8 cellular contexts compared by ENCODE assay signal in genomic region chr10:73586583-73586984, GRCh38. TPM values are rescaled to one million over a fixed set of nuclear protein-coding genes. Genes with fewer than 3 reads are reported as not detected.
A peak's percentile ranks its signal among the peaks of the same experiment; 100 is the strongest.
DNase-seq lines count a peak whose midpoint lies in the region; ATAC-seq and TF ChIP-seq lines count a peak whose summit lies in the region.

No MANE protein-coding gene starts in this region.

- H3K4me3 ChIP-seq in NB4 (ENCODE audit: low read depth, low read length), result no peak overlapping the region
- peak overlapping the region; percentile 46 for H3K4me3 ChIP-seq in endodermal cell (ENCODE audit: low read length)
- peak overlapping the region in 1 of 2 donors; percentile 1 for H3K4me3 ChIP-seq in mucosa of rectum (ENCODE audit: low read length in 2 of 2)

- H3K4me1 Mint-ChIP-seq in endodermal cell, result peaks cover 38% of the 10 kb centered on the region
- peaks cover 6% of the 10 kb centered on the region for H3K4me1 Mint-ChIP-seq in activated naive CD8-positive, alpha-beta T cell treated with anti-CD3 and anti-CD28 coated beads, Interleukin-2, amount 50 U/mL, for 24 hours

- in situ Hi-C loops in ACHN (cut with HindIII; ENCODE audit: low pct_ligation_motif_present, low pct_unique_long_range_greater_than_20kb, low sequenced_read_pairs), result no loop called here

- H3K27ac Mint-ChIP-seq in endodermal cell, result no peak overlapping the region
- H3K27ac Mint-ChIP-seq in activated naive CD8-positive, alpha-beta T cell treated with anti-CD3 and anti-CD28 coated beads, Interleukin-2, amount 50 U/mL, for 24 hours, result no peak overlapping the region

- H3K27me3 ChIP-seq in endodermal cell (ENCODE audit: control insufficient read depth, insufficient read depth, low read length, poor library complexity, severe bottlenecking), result no peaks in the 10 kb centered on the region
- H3K27me3 ChIP-seq in mucosa of rectum (ENCODE audit: control insufficient read depth in 2 of 2, insufficient read depth in 2 of 2, low read length in 2 of 2), result no peaks in the 10 kb centered on the region

- no peak for TF ChIP-seq CTCF in NB4 (IDR thresholded peaks at IDR 0.05; ENCODE audit: low read depth, low read length)
- no peak for TF ChIP-seq CTCF in endodermal cell (conservative IDR thresholded peaks at IDR 0.05)

- ATAC-seq in HG03469 (IDR thresholded peaks at IDR 0.05; ENCODE audit: unreplicated experiment), result no peak
- ATAC-seq in activated naive CD8-positive, alpha-beta T cell treated with anti-CD3 and anti-CD28 coated beads, Interleukin-2, amount 50 U/mL, for 24 hours, result no peak

- WGBS in endodermal cell (ENCODE audit: insufficient coverage in 1 of 2, insufficient read length in 1 of 2), 2 experiments, result 86 to 93% methylated on average over 1 of the region's 1 CpG

- H3K36me3 ChIP-seq in endodermal cell (ENCODE audit: control insufficient read depth, insufficient read depth, low read length) (peaks cover 11% of the 10 kb centered on the region), mucosa of rectum (ENCODE audit: control insufficient read depth in 2 of 2, insufficient read depth in 2 of 2, low read length in 2 of 2) (no peaks in the 10 kb centered on the region)

- H3K9ac ChIP-seq in endodermal cell (ENCODE audit: extremely low read depth, low read length, poor library complexity, severe bottlenecking) (no peak overlapping the region), mucosa of rectum (ENCODE audit: low read depth in 1 of 2, low read length in 2 of 2) (peak overlapping the region in 1 of 2 donors; percentile 16)

- no peak for TF ChIP-seq POLR2A in NB4 (IDR thresholded peaks at IDR 0.05; ENCODE audit: extremely low read depth, insufficient read length)

- DNase-seq in A172 (ENCODE audit: low spot score) (peak; percentile 74), NB4 (ENCODE audit: low read depth) (peak; percentile 72), endodermal cell (no peak), ACHN (no peak)
- no peak for DNase-seq in activated CD8-positive, alpha-beta memory T cell treated with anti-CD3 and anti-CD28 coated beads, Interleukin-2, amount 50 U/mL, for 48 hours
- no peak for DNase-seq in activated naive CD8-positive, alpha-beta T cell treated with anti-CD3 and anti-CD28 coated beads, Interleukin-2, amount 50 U/mL, for 24 hours

- H3K9me3 ChIP-seq in endodermal cell (ENCODE audit: control insufficient read depth, low read length), result peaks cover 11% of the 10 kb centered on the region
- H3K9me3 ChIP-seq in mucosa of rectum (ENCODE audit: control insufficient read depth in 2 of 2, low read length in 2 of 2), result no peaks in the 10 kb centered on the region

- no peaks in the 10 kb centered on the region for H3K27me3 Mint-ChIP-seq in endodermal cell (ENCODE audit: insufficient read depth)
- no peaks in the 10 kb centered on the region for H3K27me3 Mint-ChIP-seq in activated naive CD8-positive, alpha-beta T cell treated with anti-CD3 and anti-CD28 coated beads, Interleukin-2, amount 50 U/mL, for 24 hours

- no peak overlapping the region for H3K27ac ChIP-seq in endodermal cell (ENCODE audit: low read depth, low read length)
- H3K27ac ChIP-seq in mucosa of rectum (ENCODE audit: low read depth in 2 of 2, low read length in 2 of 2), result peak overlapping the region; percentile 75 to 82

- peaks cover 11% of the 10 kb centered on the region for H3K9me3 Mint-ChIP-seq in endodermal cell
- peaks cover 4% of the 10 kb centered on the region for H3K9me3 Mint-ChIP-seq in activated naive CD8-positive, alpha-beta T cell treated with anti-CD3 and anti-CD28 coated beads, Interleukin-2, amount 50 U/mL, for 24 hours

- no peak overlapping the region for H3K4me3 Mint-ChIP-seq in endodermal cell
- H3K4me3 Mint-ChIP-seq in activated naive CD8-positive, alpha-beta T cell treated with anti-CD3 and anti-CD28 coated beads, Interleukin-2, amount 50 U/mL, for 24 hours, result no peak overlapping the region

- H3K36me3 Mint-ChIP-seq in endodermal cell (ENCODE audit: low read depth), result peaks cover 22% of the 10 kb centered on the region
- no peaks in the 10 kb centered on the region for H3K36me3 Mint-ChIP-seq in activated naive CD8-positive, alpha-beta T cell treated with anti-CD3 and anti-CD28 coated beads, Interleukin-2, amount 50 U/mL, for 24 hours (ENCODE audit: low read depth)

- H3K4me1 ChIP-seq in endodermal cell (ENCODE audit: control insufficient read depth, insufficient read depth, low read length) (peaks cover 6% of the 10 kb centered on the region), mucosa of rectum (ENCODE audit: control insufficient read depth in 2 of 2, insufficient read depth in 2 of 2, low read length in 2 of 2) (peaks cover 22 to 35% of the 10 kb centered on the region in 2 donors)

RNA-seq across cellular contexts. Expression of gene USP54, which starts 4.6 kb away (rescaled TPM):
- total RNA-seq in A172 (2014; rRNA removed; shearing (Covaris generic)), result 28.7 and 32.3 TPM in 2 replicates
- total RNA-seq in endodermal cell, result 100 to 1,000 TPM in 1 of 2 donors, 10 to 100 TPM in 1; 89.5 to 110 TPM
- polyA plus RNA-seq in endodermal cell (2013, experiment 1 of 2), result 41.0 TPM
- 33.4 TPM for polyA plus RNA-seq in endodermal cell (2013, experiment 2 of 2)

RNA-seq across cellular contexts. Expression of gene MYOZ1, which starts 54.7 kb away (rescaled TPM):
- total RNA-seq in A172 (2014; rRNA removed; shearing (Covaris generic)), result 1.1 TPM in 1 of 2 replicates, not detected in the other
- 1 to 10 TPM; 1.6 to 2.4 TPM for total RNA-seq in endodermal cell
- polyA plus RNA-seq in endodermal cell (2013, experiment 1 of 2), result 0.46 TPM
- 0.62 TPM for polyA plus RNA-seq in endodermal cell (2013, experiment 2 of 2)

Comparison
In these comparisons a context has a peak if more than half of its experiments do, and no peak if none do; other contexts are left out.
1. DNase-seq: peak in A172 (single experiment) and NB4 (single experiment); none in endodermal cell (single experiment), ACHN (single experiment), activated CD8-positive, alpha-beta memory T cell treated with anti-CD3 and anti-CD28 coated beads, Interleukin-2, amount 50 U/mL, for 48 hours (single experiment) and activated naive CD8-positive, alpha-beta T cell treated with anti-CD3 and anti-CD28 coated beads, Interleukin-2, amount 50 U/mL, for 24 hours (single experiment).